Comparison of ENCODE assay signal across 1 cellular context in genomic region chr3:124893526-124893925, GRCh38.
TF ChIP-seq lines count a peak whose summit lies in the region.

No MANE protein-coding gene starts in this region.

TF ChIP-seq in H1, 55 proteins besides CTCF, POLR2A, EP300 and RAD21:
- TF ChIP-seq HDAC6 (IDR thresholded peaks at IDR 0.05; ENCODE audit: low read depth, low read length), result no peak
- no peak for TF ChIP-seq BACH1 (IDR thresholded peaks at IDR 0.05; ENCODE audit: low read length)
- TF ChIP-seq SIRT6 (IDR thresholded peaks at IDR 0.05; ENCODE audit: low read length), result no peak
- TF ChIP-seq FOSL1 (IDR thresholded peaks at IDR 0.05; ENCODE audit: insufficient read depth, low read depth, low read length), result no peak
- TF ChIP-seq TBP (IDR thresholded peaks at IDR 0.05; ENCODE audit: low read depth, low read length), result no peak
- no peak for TF ChIP-seq SRF (IDR thresholded peaks at IDR 0.05; ENCODE audit: low read depth, low read length)
- no peak for TF ChIP-seq KDM5A (IDR thresholded peaks at IDR 0.05; ENCODE audit: low read length)
- no peak for TF ChIP-seq CHD2 (IDR thresholded peaks at IDR 0.05; ENCODE audit: low read length)
TF ChIP-seq in H1: peak in this region for 0.
